ENCODE assay signal across 18 cellular contexts in genomic region chrX:70042399-70043371, GRCh38. TPM values are rescaled to one million over a fixed set of nuclear protein-coding genes. Genes with fewer than 3 reads are reported as not detected.
DNase-seq lines count a peak whose midpoint lies in the region; ATAC-seq and TF ChIP-seq lines count a peak whose summit lies in the region.
"Had no signal": no experiment of that assay in that cellular context is flagged by ENCODE, and none has a peak within 500 bp of the region (broad histone marks: within the 10 kb centered on the region; RNA-seq: fewer than 3 reads in every experiment).

No MANE protein-coding gene starts in this region.

- no peak overlapping the region for H3K4me2 ChIP-seq in MM.1S (ENCODE audit: low read depth, low read length)

- TF ChIP-seq CTCF in MM.1S (IDR thresholded peaks at IDR 0.05; ENCODE audit: low read length): no peak

- no peaks in the 10 kb centered on the region for H3K79me2 ChIP-seq in MM.1S (ENCODE audit: low read length)

- no peak overlapping the region for H3K4me3 ChIP-seq in MM.1S (ENCODE audit: low read length)
- H3K4me3 ChIP-seq: left ventricle myocardium inferior had no signal

- no peak overlapping the region for H3K9ac ChIP-seq in MM.1S (ENCODE audit: low read length)

- ATAC-seq in GM19035 (IDR thresholded peaks at IDR 0.05; ENCODE audit: unreplicated experiment): no peak
- ATAC-seq: natural killer cell, Right ventricle myocardium inferior, T-helper 17 cell had no signal

- H3K9me2 ChIP-seq in MM.1S (replicated peaks; ENCODE audit: insufficient read depth, low read length): no peaks in the 10 kb centered on the region

- H3F3A ChIP-seq in MM.1S (ENCODE audit: insufficient read depth, low read length): no peaks in the 10 kb centered on the region

- H3K9me3 ChIP-seq in MM.1S (replicated peaks; ENCODE audit: insufficient read depth, low read length): no peaks in the 10 kb centered on the region
- H3K9me3 ChIP-seq: Caco-2, left ventricle myocardium inferior had no signal

- H3K27me3 ChIP-seq in MM.1S (replicated peaks; ENCODE audit: insufficient read depth, low read length): no peaks in the 10 kb centered on the region

- no peaks in the 10 kb centered on the region for H4K20me1 ChIP-seq in MM.1S (ENCODE audit: insufficient read depth, low read length)

- no peaks in the 10 kb centered on the region for H3K4me1 ChIP-seq in MM.1S (ENCODE audit: low read length)
- H3K4me1 ChIP-seq: Caco-2, left ventricle myocardium inferior had no signal

- H2AFZ ChIP-seq in MM.1S (ENCODE audit: low read length): no peak overlapping the region

- DNase-seq in EH (ENCODE audit: low read depth) (peak; percentile 36), HT-29 (ENCODE audit: low spot score) (peak; percentile 21), dermis blood vessel endothelial cell (peak; percentile 9), mucosa of gallbladder (ENCODE audit: low spot score) (peak; percentile 23), MM.1S (no peak), retina (no peak), NCI-H2196 (lab: John Stamatoyannopoulos, UW; ENCODE audit: unreplicated experiment) (no peak)
- DNase-seq: activated naive CD4-positive, alpha-beta T cell treated with anti-CD3 and anti-CD28 coated beads, Interleukin-2, amount 10 ng/mL, durations not matched to agents 7 days and 5 days; left ventricle myocardium inferior; natural killer cell; NCI-H1105 treated with DMSO at 0.1 percent for 48 hours; NCI-H226; NK-92 treated with Interleukin-12 subunit alpha and Interleukin-12 subunit beta, amount 100 ng/mL, for 24 hours; T-helper 17 cell had no signal

- no peak overlapping the region for H3K27ac ChIP-seq in MM.1S (ENCODE audit: low read length)
- H3K27ac ChIP-seq: left ventricle myocardium inferior had no signal

- H3K36me3 ChIP-seq in MM.1S (replicated peaks; ENCODE audit: insufficient read depth, low read length): no peaks in the 10 kb centered on the region
- H3K36me3 ChIP-seq: left ventricle myocardium inferior had no signal

RNA-seq across cellular contexts. Expression of gene AWAT2, which starts 7.1 kb away (rescaled TPM):
- not detected in 2 replicates for total RNA-seq in HT-29 (2014; rRNA removed; shearing (Covaris generic))
- total RNA-seq in dermis blood vessel endothelial cell (0.51 and 1.2 TPM in 2 replicates), mucosa of gallbladder (not detected)
- total RNA-seq: Caco-2, left ventricle myocardium inferior, natural killer cell, Right ventricle myocardium inferior, T-helper 17 cell had no signal

RNA-seq across cellular contexts. Expression of gene OTUD6A, which starts 19.6 kb away (rescaled TPM):
- total RNA-seq in HT-29 (2014; rRNA removed; shearing (Covaris generic)): not detected in 2 replicates
- total RNA-seq in dermis blood vessel endothelial cell (not detected in 2 replicates), mucosa of gallbladder (not detected)
- total RNA-seq: Caco-2, dermis microvascular lymphatic vessel endothelial cell, left ventricle myocardium inferior, natural killer cell, Right ventricle myocardium inferior, T-helper 17 cell had no signal

Comparison
In these comparisons a context has a peak if more than half of its experiments do, and no peak if none do; other contexts are left out.
1. DNase-seq: peak in EH (single experiment), HT-29 (single experiment), dermis blood vessel endothelial cell (single experiment) and mucosa of gallbladder (single experiment); none in MM.1S (single experiment), retina (single experiment) and NCI-H2196 (single experiment).